10 cellular contexts compared by ENCODE assay signal in the genomic region with DNA sequence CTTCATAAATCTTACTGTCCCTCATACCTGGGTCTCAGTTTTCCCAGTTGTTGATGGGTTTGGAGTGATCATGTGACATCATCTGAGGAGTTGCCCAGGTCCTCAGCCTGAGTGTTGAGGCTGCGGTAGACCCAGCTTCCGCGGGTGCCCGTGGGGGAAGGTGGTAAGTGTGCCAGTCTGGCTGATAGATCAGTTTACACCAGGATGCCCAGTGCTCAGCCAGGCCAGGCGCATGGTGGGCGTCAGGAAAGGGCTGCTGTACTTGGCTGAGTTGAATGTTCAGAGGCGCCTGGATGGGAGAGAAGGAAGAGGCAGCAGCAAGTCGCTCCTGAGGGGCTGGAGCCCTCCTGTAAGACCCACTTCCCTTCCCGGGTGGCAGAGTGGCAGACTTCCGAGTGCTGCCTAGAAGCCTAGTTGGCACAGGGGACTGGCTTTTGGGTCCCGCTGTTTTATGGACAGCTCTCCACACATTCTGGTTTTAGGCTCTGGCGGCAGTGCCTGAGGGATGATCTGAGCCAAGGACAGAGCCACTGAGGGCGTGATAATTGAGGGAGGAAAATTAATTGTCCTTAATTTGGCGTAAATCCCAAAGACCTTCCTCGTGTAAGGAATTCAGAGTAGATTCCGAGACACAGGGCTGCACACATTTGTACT. TPM values are rescaled to one million over a fixed set of nuclear protein-coding genes. Genes with fewer than 3 reads are reported as not detected.
DNase-seq lines count a peak whose midpoint lies in the region; ATAC-seq, FAIRE-seq and TF ChIP-seq lines count a peak whose summit lies in the region.
"Had no signal": no experiment of that assay in that cellular context is flagged by ENCODE, and none has a peak within 500 bp of the region (broad histone marks: within the 10 kb centered on the region; RNA-seq: fewer than 3 reads in every experiment).

No MANE protein-coding gene starts in this region.

- ATAC-seq in WTC11 (no peak), foreskin keratinocyte (no peak)

- H3K4me3 ChIP-seq in fibroblast of lung (replicated peaks in 1 of 4; ENCODE audit: control extremely low read depth in 1 of 4, insufficient read depth in 1 of 4, low read depth in 3 of 4, low read length in 4 of 4) (peak overlapping the region in 2 of 4 experiments; percentile 51 to 60), skeletal muscle tissue (ENCODE audit: low read length in 3 of 3) (peak overlapping the region in 1 of 3 donors; percentile 69)

- peak overlapping the region; percentile 87 for H3K4me2 ChIP-seq in fibroblast of lung (ENCODE audit: extremely low read depth, insufficient read depth, low read length)

- peak; percentile 34 for DNase-seq in DMS53 (lab: John Stamatoyannopoulos, UW)
- DNase-seq in DMS53 treated with DMSO at 0.1 percent for 48 hours (lab: John Stamatoyannopoulos, UW; ENCODE audit: unreplicated experiment) = no peak
- no peak for DNase-seq in WTC11 (ENCODE audit: low spot score)
- DNase-seq in fibroblast of lung (ENCODE audit: low read depth in 2 of 2) = no peak
- DNase-seq in foreskin keratinocyte = no peak
- no peak for DNase-seq in D721Med (ENCODE audit: insufficient read length, low spot score)
- no peak for DNase-seq in globus pallidus (ENCODE audit: low spot score)
- DNase-seq: 8988T had no signal

- H3K36me3 Mint-ChIP-seq in WTC11 = peaks cover 14% of the 10 kb centered on the region

- no peak for FAIRE-seq in D721Med (lab: Jason Lieb, UNC)

- no peaks in the 10 kb centered on the region for H4K20me1 ChIP-seq in fibroblast of lung (ENCODE audit: control insufficient read depth, extremely low read depth, insufficient read depth, low read length)

- H3K4me3 Mint-ChIP-seq in WTC11 = no peak overlapping the region

- H3K4me1 ChIP-seq in fibroblast of lung (ENCODE audit: control insufficient read depth, extremely low read depth, insufficient read depth, low read length) (peaks cover 7% of the 10 kb centered on the region), skeletal muscle tissue (ENCODE audit: control insufficient read depth in 3 of 3, insufficient read depth in 3 of 3, low read length in 3 of 3) (peaks cover 12 to 20% (median 16%) of the 10 kb centered on the region in 3 donors), foreskin keratinocyte (peaks cover 11% of the 10 kb centered on the region)

- H3K27ac ChIP-seq in fibroblast of lung (ENCODE audit: insufficient read depth, low read length) (no peak overlapping the region), skeletal muscle tissue (ENCODE audit: low read depth, low read length) (no peak overlapping the region), foreskin keratinocyte (no peak overlapping the region)
- H3K27ac ChIP-seq: VCaP had no signal

- H3K36me3 ChIP-seq in fibroblast of lung (ENCODE audit: control insufficient read depth, insufficient read depth, low read length) (peaks cover 2% of the 10 kb centered on the region), skeletal muscle tissue (ENCODE audit: control insufficient read depth in 3 of 3, insufficient read depth in 3 of 3, low read length in 3 of 3) (no peaks in the 10 kb centered on the region)

- no peaks in the 10 kb centered on the region for H3K79me2 ChIP-seq in fibroblast of lung (ENCODE audit: control insufficient read depth, insufficient read depth, low read length)

- 0 out of 2 replicates have a peak overlapping the region, but pooled peaks have one; percentile 53 for H3K27ac Mint-ChIP-seq in WTC11

- peaks cover 31% of the 10 kb centered on the region for H3K4me1 Mint-ChIP-seq in WTC11

- CTCF ChIA-PET in WTC11 (lab: Charles Lee) = interaction anchor here (1.5 to 1.7 kb wide), 2 partner anchors 12 to 87 kb away, joined by 5 read pairs; no protein-coding TSS in a partner anchor

- POLR2A ChIA-PET in WTC11 (lab: Charles Lee) = no interaction called here

- H3K9me3 Mint-ChIP-seq in WTC11 = no peaks in the 10 kb centered on the region

- H3K9ac ChIP-seq in fibroblast of lung (ENCODE audit: insufficient read depth, low read length) = no peak overlapping the region
- H3K9ac ChIP-seq in skeletal muscle tissue (ENCODE audit: low read depth in 1 of 3, low read length in 3 of 3) = peak overlapping the region in 2 of 3 donors; percentile 14 to 25

- no peaks in the 10 kb centered on the region for H3K27me3 Mint-ChIP-seq in WTC11 (ENCODE audit: low read depth)

- no peak for TF ChIP-seq CTCF in WTC11 (IDR thresholded peaks at IDR 0.05)
- no peak for TF ChIP-seq CTCF in fibroblast of lung (conservative IDR thresholded peaks at IDR 0.05 in 1 of 2, IDR thresholded peaks at IDR 0.05 in 1 of 2; ENCODE audit: low read depth in 1 of 2, low read length in 2 of 2)
- TF ChIP-seq CTCF in foreskin keratinocyte (conservative IDR thresholded peaks at IDR 0.05) = no peak
- TF ChIP-seq CTCF in D721Med (IDR thresholded peaks at IDR 0.05; ENCODE audit: insufficient read depth, missing control alignments) = no peak

- no peaks in the 10 kb centered on the region for H3K9me3 ChIP-seq in fibroblast of lung (ENCODE audit: control insufficient read depth, insufficient read depth, low read depth, low read length)
- no peaks in the 10 kb centered on the region for H3K9me3 ChIP-seq in skeletal muscle tissue (ENCODE audit: control insufficient read depth in 3 of 3, low read length in 3 of 3)

- no peaks in the 10 kb centered on the region for H3K27me3 ChIP-seq in fibroblast of lung (ENCODE audit: control insufficient read depth, insufficient read depth, low read length)
- H3K27me3 ChIP-seq in skeletal muscle tissue (ENCODE audit: control insufficient read depth in 3 of 3, insufficient read depth in 3 of 3, low read length in 3 of 3) = peaks cover 0 to 15% (median 7%) of the 10 kb centered on the region in 3 donors
- no peaks in the 10 kb centered on the region for H3K27me3 ChIP-seq in foreskin keratinocyte

- H2AFZ ChIP-seq in fibroblast of lung (ENCODE audit: low read length) = no peak overlapping the region

TF ChIP-seq in WTC11, 78 proteins besides CTCF, POLR2A, EP300 and RAD21:
- TF ChIP-seq, protein P1, sequence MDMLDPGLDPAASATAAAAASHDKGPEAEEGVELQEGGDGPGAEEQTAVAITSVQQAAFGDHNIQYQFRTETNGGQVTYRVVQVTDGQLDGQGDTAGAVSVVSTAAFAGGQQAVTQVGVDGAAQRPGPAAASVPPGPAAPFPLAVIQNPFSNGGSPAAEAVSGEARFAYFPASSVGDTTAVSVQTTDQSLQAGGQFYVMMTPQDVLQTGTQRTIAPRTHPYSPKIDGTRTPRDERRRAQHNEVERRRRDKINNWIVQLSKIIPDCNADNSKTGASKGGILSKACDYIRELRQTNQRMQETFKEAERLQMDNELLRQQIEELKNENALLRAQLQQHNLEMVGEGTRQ (CRISPR knock-in tag; IDR thresholded peaks at IDR 0.05) = peak; percentile 22; the same call in 1 of the 2 replicates
- TF ChIP-seq, protein P2, sequence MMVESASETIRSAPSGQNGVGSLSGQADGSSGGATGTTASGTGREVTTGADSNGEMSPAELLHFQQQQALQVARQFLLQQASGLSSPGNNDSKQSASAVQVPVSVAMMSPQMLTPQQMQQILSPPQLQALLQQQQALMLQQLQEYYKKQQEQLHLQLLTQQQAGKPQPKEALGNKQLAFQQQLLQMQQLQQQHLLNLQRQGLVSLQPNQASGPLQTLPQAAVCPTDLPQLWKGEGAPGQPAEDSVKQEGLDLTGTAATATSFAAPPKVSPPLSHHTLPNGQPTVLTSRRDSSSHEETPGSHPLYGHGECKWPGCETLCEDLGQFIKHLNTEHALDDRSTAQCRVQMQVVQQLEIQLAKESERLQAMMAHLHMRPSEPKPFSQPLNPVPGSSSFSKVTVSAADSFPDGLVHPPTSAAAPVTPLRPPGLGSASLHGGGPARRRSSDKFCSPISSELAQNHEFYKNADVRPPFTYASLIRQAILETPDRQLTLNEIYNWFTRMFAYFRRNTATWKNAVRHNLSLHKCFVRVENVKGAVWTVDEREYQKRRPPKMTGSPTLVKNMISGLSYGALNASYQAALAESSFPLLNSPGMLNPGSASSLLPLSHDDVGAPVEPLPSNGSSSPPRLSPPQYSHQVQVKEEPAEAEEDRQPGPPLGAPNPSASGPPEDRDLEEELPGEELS (CRISPR knock-in tag; IDR thresholded peaks at IDR 0.05) = no peak

RNA-seq across cellular contexts. Expression of a gene that starts 35.8 kb away (rescaled TPM):
- total RNA-seq in WTC11 (2021) (248 to 295 TPM (median 275 TPM) in 3 replicates), fibroblast of lung (23.9 and 45.2 TPM in 2 replicates), skeletal muscle tissue (10.4 TPM), foreskin keratinocyte (147 and 186 TPM in 2 replicates)
- polyA plus RNA-seq in fibroblast of lung (39.5 and 52.0 TPM in 2 replicates), foreskin keratinocyte (57.6 and 75.7 TPM in 2 replicates)
- 48.9 and 75.8 TPM in 2 replicates for polyA plus RNA-seq in fibroblast of lung (2012)
- polyA minus RNA-seq in fibroblast of lung (ENCODE audit: low replicate concordance) = 242 and 244 TPM in 2 replicates
